Comparison of ENCODE assay signal across 9 cellular contexts in the genomic region with DNA sequence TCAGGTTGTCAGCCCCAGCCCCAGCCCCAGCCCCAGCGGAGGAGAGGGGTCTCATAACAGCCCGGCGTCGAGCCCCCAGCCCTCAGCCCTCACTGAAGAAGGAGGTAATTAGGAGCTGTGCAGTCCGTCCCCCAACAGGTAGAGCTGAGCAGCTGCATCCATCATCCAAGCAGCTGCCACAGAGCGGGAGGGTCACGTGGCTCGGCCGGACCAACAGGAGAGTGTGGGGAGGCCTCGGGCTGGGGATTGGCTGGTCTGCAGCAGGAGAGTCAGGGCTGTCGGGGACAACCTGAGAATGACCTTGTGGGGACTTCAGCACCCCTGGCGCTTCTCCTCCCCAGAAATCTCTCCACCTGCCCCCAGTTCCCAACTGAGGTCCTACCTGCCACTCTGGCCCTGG. TPM values are rescaled to one million over a fixed set of nuclear protein-coding genes. Genes with fewer than 3 reads are reported as not detected.
DNase-seq lines count a peak whose midpoint lies in the region; ATAC-seq and TF ChIP-seq lines count a peak whose summit lies in the region.
"Had no signal": no experiment of that assay in that cellular context is flagged by ENCODE, and none has a peak within 500 bp of the region (broad histone marks: within the 10 kb centered on the region; RNA-seq: fewer than 3 reads in every experiment).

No MANE protein-coding gene starts in this region.

- H3K4me1 Mint-ChIP-seq in brain, result peaks cover 60% of the 10 kb centered on the region

- ATAC-seq in HG02678 (IDR thresholded peaks at IDR 0.05; ENCODE audit: unreplicated experiment) (peak; percentile 81), GM21619 (IDR thresholded peaks at IDR 0.05; ENCODE audit: unreplicated experiment) (no peak)

- H3K27ac Mint-ChIP-seq in brain, result peak overlapping the region in 3 of 5 experiments; percentile 51 to 94 (median 74)

- H3K36me3 Mint-ChIP-seq in brain, result no peaks in the 10 kb centered on the region

- DNase-seq in activated T-cell treated with anti-CD3 and anti-CD28 coated beads for 48 hours (ENCODE audit: low read depth) (peak; percentile 30), activated T-cell treated with anti-CD3 and anti-CD28 coated beads for 4 hours (no peak), NCI-H2171 (lab: John Stamatoyannopoulos, UW) (peak; percentile 84), NCI-H345 treated with DMSO at 0.1 percent for 48 hours (lab: John Stamatoyannopoulos, UW; ENCODE audit: unreplicated experiment) (no peak)
- DNase-seq in stimulated activated CD4-positive, alpha-beta T cell treated with anti-CD3 and anti-CD28 coated beads, Interleukin-4, amount 100 ng/mL, for 1 hour, result peak; percentile 18
- DNase-seq: heart left ventricle had no signal

- H3K4me3 Mint-ChIP-seq in brain, result peak overlapping the region in 3 of 5 experiments; percentile 25 to 51 (median 47)

- TF ChIP-seq CTCF in brain (conservative IDR thresholded peaks at IDR 0.05), result peak in 1 of 2 experiments; percentile 17

- H3K27me3 Mint-ChIP-seq in brain, result peaks cover 44% of the 10 kb centered on the region

- no peaks in the 10 kb centered on the region for H3K9me3 Mint-ChIP-seq in brain

RNA-seq across cellular contexts. Expression of a gene that starts 29.6 kb away (rescaled TPM):
- polyA plus RNA-seq in brain (ENCODE audit: insufficient read depth, low read depth, low replicate concordance), result 28.9 TPM

Comparison
In these comparisons a context has a peak if more than half of its experiments do, and no peak if none do; other contexts are left out.
1. DNase-seq: peak in activated T-cell treated with anti-CD3 and anti-CD28 coated beads for 48 hours (single experiment), NCI-H2171 (single experiment) and stimulated activated CD4-positive, alpha-beta T cell treated with anti-CD3 and anti-CD28 coated beads, Interleukin-4, amount 100 ng/mL, for 1 hour (single experiment); none in activated T-cell treated with anti-CD3 and anti-CD28 coated beads for 4 hours (single experiment) and NCI-H345 treated with DMSO at 0.1 percent for 48 hours (single experiment).